In the genomic region with DNA sequence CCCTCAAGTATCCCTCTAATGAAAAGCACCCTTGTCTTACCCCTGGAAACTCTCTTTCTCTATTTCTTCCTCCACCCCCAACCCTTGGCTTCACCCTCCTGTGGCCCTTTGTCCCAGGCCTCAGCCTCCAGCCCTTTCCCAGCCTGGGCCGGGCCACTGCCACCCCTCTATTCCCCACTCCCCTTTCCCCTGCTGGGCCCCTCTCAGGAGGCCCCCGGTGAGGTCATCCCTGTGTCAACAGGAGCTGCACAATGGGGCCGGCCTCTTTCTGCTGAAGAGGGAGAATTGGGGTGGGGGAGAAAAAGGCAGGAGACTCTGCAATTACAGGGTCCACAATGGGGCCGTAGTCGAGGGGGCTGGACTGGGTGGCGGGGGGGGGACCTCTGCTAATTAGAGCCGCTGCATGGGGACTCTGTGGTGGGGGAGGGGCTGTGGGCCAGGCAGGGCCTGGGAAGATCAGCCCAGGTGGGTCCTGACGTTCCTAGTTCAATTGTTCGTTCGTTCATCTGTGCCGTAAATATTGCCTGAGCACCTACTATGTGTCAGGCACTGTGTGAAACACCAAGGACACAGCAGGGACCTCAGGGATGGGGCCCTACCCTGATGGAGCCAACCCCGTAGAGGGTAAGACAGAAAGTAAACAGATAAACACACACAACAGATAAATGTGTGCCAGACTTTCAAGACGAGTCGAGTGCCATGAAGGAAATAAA, we compare ENCODE assay signal across 1 cellular context.
A peak's percentile ranks its signal among the peaks of the same experiment; 100 is the strongest.
TF ChIP-seq lines count a peak whose summit lies in the region.

No MANE protein-coding gene starts in this region.

TF ChIP-seq in HepG2, 621 proteins besides CTCF, POLR2A, EP300 and RAD21 (continued from another document and continues in another):
- TF ChIP-seq, protein P1, sequence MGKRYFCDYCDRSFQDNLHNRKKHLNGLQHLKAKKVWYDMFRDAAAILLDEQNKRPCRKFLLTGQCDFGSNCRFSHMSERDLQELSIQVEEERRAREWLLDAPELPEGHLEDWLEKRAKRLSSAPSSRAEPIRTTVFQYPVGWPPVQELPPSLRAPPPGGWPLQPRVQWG (CRISPR knock-in tag; IDR thresholded peaks at IDR 0.05; ENCODE audit: borderline replicate concordance, low read depth): no peak
- TF ChIP-seq ZNF232 (CRISPR knock-in tag; IDR thresholded peaks at IDR 0.05; ENCODE audit: borderline replicate concordance) (no peak), ZNF567 (CRISPR knock-in tag; IDR thresholded peaks at IDR 0.05; ENCODE audit: borderline replicate concordance) (no peak), FIP1L1 (IDR thresholded peaks at IDR 0.05; ENCODE audit: borderline replicate concordance, insufficient read depth, low read depth, low read length) (no peak), MXI1 (IDR thresholded peaks at IDR 0.05; ENCODE audit: borderline replicate concordance, low read depth, low read length) (no peak), ZNF382 (CRISPR knock-in tag; IDR thresholded peaks at IDR 0.05; ENCODE audit: borderline replicate concordance) (no peak), ELF3 (CRISPR knock-in tag; IDR thresholded peaks at IDR 0.05) (no peak), RFXAP (CRISPR knock-in tag; IDR thresholded peaks at IDR 0.05; ENCODE audit: borderline replicate concordance) (no peak), ZFP90 (CRISPR knock-in tag; IDR thresholded peaks at IDR 0.05; ENCODE audit: borderline replicate concordance) (no peak), ZIK1 (CRISPR knock-in tag; IDR thresholded peaks at IDR 0.05; ENCODE audit: borderline replicate concordance, low read depth) (no peak), MLLT10 (CRISPR knock-in tag; IDR thresholded peaks at IDR 0.05) (no peak), ZFP37 (CRISPR knock-in tag; IDR thresholded peaks at IDR 0.05; ENCODE audit: borderline replicate concordance) (no peak), NCOR1 (IDR thresholded peaks at IDR 0.05; ENCODE audit: borderline replicate concordance, low read length) (no peak), ZSCAN25 (CRISPR knock-in tag; IDR thresholded peaks at IDR 0.05) (0 out of 2 replicates have a peak, but pooled peaks have one; percentile 19), SUZ12 (IDR thresholded peaks at IDR 0.05; ENCODE audit: low read depth, low read length) (no peak), ZNF678 (CRISPR knock-in tag; IDR thresholded peaks at IDR 0.05) (no peak), NKX3-1 (CRISPR knock-in tag; IDR thresholded peaks at IDR 0.05) (no peak), MATR3 (CRISPR knock-in tag; IDR thresholded peaks at IDR 0.05) (no peak), KLF16 (CRISPR knock-in tag; IDR thresholded peaks at IDR 0.05) (0 out of 4 replicates have a peak, but pooled peaks of 1 of the 2 experiments have one; percentile 59), HOXA3 (CRISPR knock-in tag; IDR thresholded peaks at IDR 0.05) (peak; percentile 48; the same call in 1 of the 2 replicates), U2AF1 (optimal IDR thresholded peaks at IDR 0.05; ENCODE audit: low read depth, low read length) (no peak), HMG20B (CRISPR knock-in tag; conservative IDR thresholded peaks at IDR 0.05) (0 out of 2 replicates have a peak, but pooled peaks have one; percentile 41), ZEB1 (IDR thresholded peaks at IDR 0.05; ENCODE audit: insufficient replicate concordance, low read depth) (no peak), KAT7 (CRISPR knock-in tag; IDR thresholded peaks at IDR 0.05; ENCODE audit: borderline replicate concordance) (no peak), MAFF (IDR thresholded peaks at IDR 0.05; ENCODE audit: low read depth, low read length) (0 out of 2 replicates have a peak, but pooled peaks have one; percentile 40), ZNF138 (CRISPR knock-in tag; IDR thresholded peaks at IDR 0.05; ENCODE audit: low read depth) (no peak), ASH2L (IDR thresholded peaks at IDR 0.05; ENCODE audit: insufficient read length, low read depth, low read length) (peak; percentile 61), ZNF230 (CRISPR knock-in tag; IDR thresholded peaks at IDR 0.05) (no peak), ZNF160 (CRISPR knock-in tag; IDR thresholded peaks at IDR 0.05) (no peak), ZBTB1 (CRISPR knock-in tag; IDR thresholded peaks at IDR 0.05; ENCODE audit: borderline replicate concordance) (no peak), MIXL1 (CRISPR knock-in tag; IDR thresholded peaks at IDR 0.05) (no peak), FOXM1 (CRISPR knock-in tag; IDR thresholded peaks at IDR 0.05) (no peak), ZSCAN21 (CRISPR knock-in tag; IDR thresholded peaks at IDR 0.05; ENCODE audit: borderline replicate concordance) (no peak), SRF (IDR thresholded peaks at IDR 0.05; ENCODE audit: low read depth, low read length) (no peak), PTBP1 (IDR thresholded peaks at IDR 0.05; ENCODE audit: low read depth, low read length, poor library complexity, severe bottlenecking) (peak; percentile 78), SP2 (CRISPR knock-in tag; IDR thresholded peaks at IDR 0.05) (no peak), ESRRA (CRISPR knock-in tag; IDR thresholded peaks at IDR 0.05; ENCODE audit: low read depth) (no peak), PAWR (CRISPR knock-in tag; IDR thresholded peaks at IDR 0.05; ENCODE audit: borderline replicate concordance) (no peak), ZNF235 (CRISPR knock-in tag; IDR thresholded peaks at IDR 0.05; ENCODE audit: borderline replicate concordance) (no peak), WIZ (CRISPR knock-in tag; IDR thresholded peaks at IDR 0.05) (no peak), CBX1 (IDR thresholded peaks at IDR 0.05; ENCODE audit: low read depth) (no peak)
- TF ChIP-seq, protein P2, sequence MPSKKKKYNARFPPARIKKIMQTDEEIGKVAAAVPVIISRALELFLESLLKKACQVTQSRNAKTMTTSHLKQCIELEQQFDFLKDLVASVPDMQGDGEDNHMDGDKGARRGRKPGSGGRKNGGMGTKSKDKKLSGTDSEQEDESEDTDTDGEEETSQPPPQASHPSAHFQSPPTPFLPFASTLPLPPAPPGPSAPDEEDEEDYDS (CRISPR knock-in tag; IDR thresholded peaks at IDR 0.05): no peak
- TF ChIP-seq, protein P3, sequence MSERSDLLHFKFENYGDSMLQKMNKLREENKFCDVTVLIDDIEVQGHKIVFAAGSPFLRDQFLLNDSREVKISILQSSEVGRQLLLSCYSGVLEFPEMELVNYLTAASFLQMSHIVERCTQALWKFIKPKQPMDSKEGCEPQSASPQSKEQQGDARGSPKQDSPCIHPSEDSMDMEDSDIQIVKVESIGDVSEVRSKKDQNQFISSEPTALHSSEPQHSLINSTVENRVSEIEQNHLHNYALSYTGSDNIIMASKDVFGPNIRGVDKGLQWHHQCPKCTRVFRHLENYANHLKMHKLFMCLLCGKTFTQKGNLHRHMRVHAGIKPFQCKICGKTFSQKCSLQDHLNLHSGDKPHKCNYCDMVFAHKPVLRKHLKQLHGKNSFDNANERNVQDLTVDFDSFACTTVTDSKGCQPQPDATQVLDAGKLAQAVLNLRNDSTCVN (CRISPR knock-in tag; IDR thresholded peaks at IDR 0.05; ENCODE audit: borderline replicate concordance): no peak; the same call in 1 of the 2 replicates
- TF ChIP-seq, protein P4, sequence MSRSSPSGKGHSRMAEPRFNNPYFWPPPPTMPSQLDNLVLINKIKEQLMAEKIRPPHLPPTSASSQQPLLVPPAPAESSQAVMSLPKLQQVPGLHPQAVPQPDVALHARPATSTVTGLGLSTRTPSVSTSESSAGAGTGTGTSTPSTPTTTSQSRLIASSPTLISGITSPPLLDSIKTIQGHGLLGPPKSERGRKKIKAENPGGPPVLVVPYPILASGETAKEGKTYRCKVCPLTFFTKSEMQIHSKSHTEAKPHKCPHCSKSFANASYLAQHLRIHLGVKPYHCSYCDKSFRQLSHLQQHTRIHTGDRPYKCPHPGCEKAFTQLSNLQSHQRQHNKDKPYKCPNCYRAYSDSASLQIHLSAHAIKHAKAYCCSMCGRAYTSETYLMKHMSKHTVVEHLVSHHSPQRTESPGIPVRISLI (CRISPR knock-in tag; IDR thresholded peaks at IDR 0.05; ENCODE audit: borderline replicate concordance): no peak
- TF ChIP-seq, protein P5, sequence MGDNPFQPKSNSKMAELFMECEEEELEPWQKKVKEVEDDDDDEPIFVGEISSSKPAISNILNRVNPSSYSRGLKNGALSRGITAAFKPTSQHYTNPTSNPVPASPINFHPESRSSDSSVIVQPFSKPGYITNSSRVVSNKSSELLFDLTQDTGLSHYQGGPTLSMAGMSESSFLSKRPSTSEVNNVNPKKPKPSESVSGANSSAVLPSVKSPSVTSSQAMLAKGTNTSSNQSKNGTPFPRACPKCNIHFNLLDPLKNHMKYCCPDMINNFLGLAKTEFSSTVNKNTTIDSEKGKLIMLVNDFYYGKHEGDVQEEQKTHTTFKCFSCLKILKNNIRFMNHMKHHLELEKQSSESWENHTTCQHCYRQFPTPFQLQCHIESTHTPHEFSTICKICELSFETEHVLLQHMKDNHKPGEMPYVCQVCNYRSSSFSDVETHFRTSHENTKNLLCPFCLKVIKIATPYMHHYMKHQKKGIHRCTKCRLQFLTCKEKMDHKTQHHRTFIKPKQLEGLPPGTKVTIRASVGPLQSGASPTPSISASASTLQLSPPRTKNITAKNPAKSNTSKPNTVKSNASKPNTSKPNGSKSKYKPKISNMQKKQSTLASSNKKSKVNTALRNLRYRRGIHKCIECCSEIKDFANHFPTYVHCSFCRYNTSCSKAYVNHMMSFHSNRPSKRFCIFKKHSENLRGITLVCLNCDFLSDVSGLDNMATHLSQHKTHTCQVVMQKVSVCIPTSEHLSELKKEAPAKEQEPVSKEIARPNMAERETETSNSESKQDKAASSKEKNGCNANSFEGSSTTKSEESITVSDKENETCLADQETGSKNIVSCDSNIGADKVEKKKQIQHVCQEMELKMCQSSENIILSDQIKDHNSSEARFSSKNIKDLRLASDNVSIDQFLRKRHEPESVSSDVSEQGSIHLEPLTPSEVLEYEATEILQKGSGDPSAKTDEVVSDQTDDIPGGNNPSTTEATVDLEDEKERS (CRISPR knock-in tag; IDR thresholded peaks at IDR 0.05): no peak
- TF ChIP-seq, protein P6, sequence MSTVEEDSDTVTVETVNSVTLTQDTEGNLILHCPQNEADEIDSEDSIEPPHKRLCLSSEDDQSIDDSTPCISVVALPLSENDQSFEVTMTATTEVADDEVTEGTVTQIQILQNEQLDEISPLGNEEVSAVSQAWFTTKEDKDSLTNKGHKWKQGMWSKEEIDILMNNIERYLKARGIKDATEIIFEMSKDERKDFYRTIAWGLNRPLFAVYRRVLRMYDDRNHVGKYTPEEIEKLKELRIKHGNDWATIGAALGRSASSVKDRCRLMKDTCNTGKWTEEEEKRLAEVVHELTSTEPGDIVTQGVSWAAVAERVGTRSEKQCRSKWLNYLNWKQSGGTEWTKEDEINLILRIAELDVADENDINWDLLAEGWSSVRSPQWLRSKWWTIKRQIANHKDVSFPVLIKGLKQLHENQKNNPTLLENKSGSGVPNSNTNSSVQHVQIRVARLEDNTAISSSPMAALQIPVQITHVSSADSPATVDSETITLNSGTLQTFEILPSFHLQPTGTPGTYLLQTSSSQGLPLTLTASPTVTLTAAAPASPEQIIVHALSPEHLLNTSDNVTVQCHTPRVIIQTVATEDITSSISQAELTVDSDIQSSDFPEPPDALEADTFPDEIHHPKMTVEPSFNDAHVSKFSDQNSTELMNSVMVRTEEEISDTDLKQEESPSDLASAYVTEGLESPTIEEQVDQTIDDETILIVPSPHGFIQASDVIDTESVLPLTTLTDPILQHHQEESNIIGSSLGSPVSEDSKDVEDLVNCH (CRISPR knock-in tag; IDR thresholded peaks at IDR 0.05): no peak
- TF ChIP-seq, protein P7, sequence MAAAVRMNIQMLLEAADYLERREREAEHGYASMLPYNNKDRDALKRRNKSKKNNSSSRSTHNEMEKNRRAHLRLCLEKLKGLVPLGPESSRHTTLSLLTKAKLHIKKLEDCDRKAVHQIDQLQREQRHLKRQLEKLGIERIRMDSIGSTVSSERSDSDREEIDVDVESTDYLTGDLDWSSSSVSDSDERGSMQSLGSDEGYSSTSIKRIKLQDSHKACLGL (CRISPR knock-in tag; IDR thresholded peaks at IDR 0.05): no peak
- TF ChIP-seq, protein P8, sequence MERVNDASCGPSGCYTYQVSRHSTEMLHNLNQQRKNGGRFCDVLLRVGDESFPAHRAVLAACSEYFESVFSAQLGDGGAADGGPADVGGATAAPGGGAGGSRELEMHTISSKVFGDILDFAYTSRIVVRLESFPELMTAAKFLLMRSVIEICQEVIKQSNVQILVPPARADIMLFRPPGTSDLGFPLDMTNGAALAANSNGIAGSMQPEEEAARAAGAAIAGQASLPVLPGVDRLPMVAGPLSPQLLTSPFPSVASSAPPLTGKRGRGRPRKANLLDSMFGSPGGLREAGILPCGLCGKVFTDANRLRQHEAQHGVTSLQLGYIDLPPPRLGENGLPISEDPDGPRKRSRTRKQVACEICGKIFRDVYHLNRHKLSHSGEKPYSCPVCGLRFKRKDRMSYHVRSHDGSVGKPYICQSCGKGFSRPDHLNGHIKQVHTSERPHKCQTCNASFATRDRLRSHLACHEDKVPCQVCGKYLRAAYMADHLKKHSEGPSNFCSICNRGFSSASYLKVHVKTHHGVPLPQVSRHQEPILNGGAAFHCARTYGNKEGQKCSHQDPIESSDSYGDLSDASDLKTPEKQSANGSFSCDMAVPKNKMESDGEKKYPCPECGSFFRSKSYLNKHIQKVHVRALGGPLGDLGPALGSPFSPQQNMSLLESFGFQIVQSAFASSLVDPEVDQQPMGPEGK (CRISPR knock-in tag; IDR thresholded peaks at IDR 0.05): peak; percentile 98
- TF ChIP-seq, protein P9, sequence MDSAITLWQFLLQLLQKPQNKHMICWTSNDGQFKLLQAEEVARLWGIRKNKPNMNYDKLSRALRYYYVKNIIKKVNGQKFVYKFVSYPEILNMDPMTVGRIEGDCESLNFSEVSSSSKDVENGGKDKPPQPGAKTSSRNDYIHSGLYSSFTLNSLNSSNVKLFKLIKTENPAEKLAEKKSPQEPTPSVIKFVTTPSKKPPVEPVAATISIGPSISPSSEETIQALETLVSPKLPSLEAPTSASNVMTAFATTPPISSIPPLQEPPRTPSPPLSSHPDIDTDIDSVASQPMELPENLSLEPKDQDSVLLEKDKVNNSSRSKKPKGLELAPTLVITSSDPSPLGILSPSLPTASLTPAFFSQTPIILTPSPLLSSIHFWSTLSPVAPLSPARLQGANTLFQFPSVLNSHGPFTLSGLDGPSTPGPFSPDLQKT (CRISPR knock-in tag; IDR thresholded peaks at IDR 0.05; ENCODE audit: borderline replicate concordance): no peak
- TF ChIP-seq, protein P10, sequence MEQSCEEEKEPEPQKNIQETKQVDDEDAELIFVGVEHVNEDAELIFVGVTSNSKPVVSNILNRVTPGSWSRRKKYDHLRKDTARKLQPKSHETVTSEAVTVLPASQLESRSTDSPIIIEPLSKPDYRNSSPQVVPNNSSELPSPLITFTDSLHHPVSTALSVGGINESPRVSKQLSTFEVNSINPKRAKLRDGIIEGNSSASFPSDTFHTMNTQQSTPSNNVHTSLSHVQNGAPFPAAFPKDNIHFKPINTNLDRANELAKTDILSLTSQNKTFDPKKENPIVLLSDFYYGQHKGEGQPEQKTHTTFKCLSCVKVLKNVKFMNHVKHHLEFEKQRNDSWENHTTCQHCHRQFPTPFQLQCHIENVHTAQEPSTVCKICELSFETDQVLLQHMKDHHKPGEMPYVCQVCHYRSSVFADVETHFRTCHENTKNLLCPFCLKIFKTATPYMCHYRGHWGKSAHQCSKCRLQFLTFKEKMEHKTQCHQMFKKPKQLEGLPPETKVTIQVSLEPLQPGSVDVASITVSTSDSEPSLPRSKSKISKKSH (CRISPR knock-in tag; IDR thresholded peaks at IDR 0.05; ENCODE audit: borderline replicate concordance): no peak
- TF ChIP-seq, protein P11, sequence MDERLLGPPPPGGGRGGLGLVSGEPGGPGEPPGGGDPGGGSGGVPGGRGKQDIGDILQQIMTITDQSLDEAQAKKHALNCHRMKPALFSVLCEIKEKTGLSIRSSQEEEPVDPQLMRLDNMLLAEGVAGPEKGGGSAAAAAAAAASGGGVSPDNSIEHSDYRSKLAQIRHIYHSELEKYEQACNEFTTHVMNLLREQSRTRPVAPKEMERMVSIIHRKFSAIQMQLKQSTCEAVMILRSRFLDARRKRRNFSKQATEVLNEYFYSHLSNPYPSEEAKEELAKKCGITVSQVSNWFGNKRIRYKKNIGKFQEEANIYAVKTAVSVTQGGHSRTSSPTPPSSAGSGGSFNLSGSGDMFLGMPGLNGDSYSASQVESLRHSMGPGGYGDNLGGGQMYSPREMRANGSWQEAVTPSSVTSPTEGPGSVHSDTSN (CRISPR knock-in tag; IDR thresholded peaks at IDR 0.05): no peak
